ENCODE assay signal across 23 cellular contexts in genomic region chr9:35627575-35627974, GRCh38. TPM values are rescaled to one million over a fixed set of nuclear protein-coding genes. Genes with fewer than 3 reads are reported as not detected.
A peak's percentile ranks its signal among the peaks of the same experiment; 100 is the strongest.
DNase-seq lines count a peak whose midpoint lies in the region; ATAC-seq, FAIRE-seq and TF ChIP-seq lines count a peak whose summit lies in the region.
"Had no signal": no experiment of that assay in that cellular context is flagged by ENCODE, and none has a peak within 500 bp of the region (broad histone marks: within the 10 kb centered on the region; RNA-seq: fewer than 3 reads in every experiment).

No MANE protein-coding gene starts in this region.

- peak; percentile 86 for ATAC-seq in stimulated activated memory B cell treated with anti-CD40 and anti-IgM and Interleukin-4, amounts not matched to agents 10 μg/mL and 1 μg/mL and 100 μg/mL, for 72 hours
- no peak for ATAC-seq in mucosa of descending colon
- ATAC-seq in naive thymus-derived CD4-positive, alpha-beta T cell, result no peak

- H3K4me3 Mint-ChIP-seq in activated T-helper 1 cell treated with anti-CD3 and anti-CD28 coated beads, Interleukin-12 subunit alpha, Interleukin-12 subunit beta, Interleukin-2, Interleukin-4 antibody, amounts not matched to agents 30 ng/mL and 10 ng/mL and 1 ng/mL, durations not matched to agents 14 hours and 24 hours and 36 hours, result no peak overlapping the region
- peak overlapping the region; percentile 24 for H3K4me3 Mint-ChIP-seq in stimulated activated memory B cell treated with anti-CD40 and anti-IgM and Interleukin-4, amounts not matched to agents 10 μg/mL and 1 μg/mL and 100 μg/mL, for 72 hours
- H3K4me3 Mint-ChIP-seq in naive thymus-derived CD4-positive, alpha-beta T cell, result no peak overlapping the region
- H3K4me3 Mint-ChIP-seq: CD14-positive monocyte, HFFc6 had no signal

- H3K9me3 Mint-ChIP-seq in activated T-helper 1 cell treated with anti-CD3 and anti-CD28 coated beads, Interleukin-12 subunit alpha, Interleukin-12 subunit beta, Interleukin-2, Interleukin-4 antibody, amounts not matched to agents 30 ng/mL and 10 ng/mL and 1 ng/mL, durations not matched to agents 14 hours and 24 hours and 36 hours, result no peaks in the 10 kb centered on the region
- H3K9me3 Mint-ChIP-seq in stimulated activated memory B cell treated with anti-CD40 and anti-IgM and Interleukin-4, amounts not matched to agents 10 μg/mL and 1 μg/mL and 100 μg/mL, for 72 hours, result no peaks in the 10 kb centered on the region
- H3K9me3 Mint-ChIP-seq in naive thymus-derived CD4-positive, alpha-beta T cell, result no peaks in the 10 kb centered on the region
- H3K9me3 Mint-ChIP-seq: CD14-positive monocyte, HFFc6, IgD-negative memory B cell had no signal

- H3K4me3 ChIP-seq in BLaER1, result no peak overlapping the region
- no peak overlapping the region for H3K4me3 ChIP-seq in mucosa of descending colon
- no peak overlapping the region for H3K4me3 ChIP-seq in naive thymus-derived CD4-positive, alpha-beta T cell (ENCODE audit: low read length)
- H3K4me3 ChIP-seq: SJCRH30 had no signal

- H3K36me3 ChIP-seq in BLaER1, result no peaks in the 10 kb centered on the region
- H3K36me3 ChIP-seq in mucosa of descending colon (ENCODE audit: low read depth), result no peaks in the 10 kb centered on the region
- H3K36me3 ChIP-seq in naive thymus-derived CD4-positive, alpha-beta T cell (ENCODE audit: control insufficient read depth in 2 of 3, insufficient read depth in 3 of 3, low read length in 3 of 3), result no peaks in the 10 kb centered on the region
- H3K36me3 ChIP-seq: SJCRH30 had no signal

- H3K9me3 ChIP-seq in BLaER1 (no peaks in the 10 kb centered on the region), mucosa of descending colon (no peaks in the 10 kb centered on the region)
- no peaks in the 10 kb centered on the region for H3K9me3 ChIP-seq in naive thymus-derived CD4-positive, alpha-beta T cell (ENCODE audit: control insufficient read depth in 2 of 3, low read length in 3 of 3)
- H3K9me3 ChIP-seq: SJCRH30 had no signal

- POLR2A ChIA-PET in naive thymus-derived CD4-positive, alpha-beta T cell (lab: Charles Lee), result no interaction called here

- peak overlapping the region; percentile 37 for H3K4me2 ChIP-seq in BLaER1

- H3K27me3 ChIP-seq in BLaER1, result no peaks in the 10 kb centered on the region
- H3K27me3 ChIP-seq in naive thymus-derived CD4-positive, alpha-beta T cell (ENCODE audit: control insufficient read depth in 2 of 2, insufficient read depth in 2 of 2, low read length in 2 of 2), result no peaks in the 10 kb centered on the region
- H3K27me3 ChIP-seq: SJCRH30 had no signal

- H3K4me1 Mint-ChIP-seq in activated T-helper 1 cell treated with anti-CD3 and anti-CD28 coated beads, Interleukin-12 subunit alpha, Interleukin-12 subunit beta, Interleukin-2, Interleukin-4 antibody, amounts not matched to agents 30 ng/mL and 10 ng/mL and 1 ng/mL, durations not matched to agents 14 hours and 24 hours and 36 hours (ENCODE audit: low read depth), result peaks cover 12% of the 10 kb centered on the region
- H3K4me1 Mint-ChIP-seq in stimulated activated memory B cell treated with anti-CD40 and anti-IgM and Interleukin-4, amounts not matched to agents 10 μg/mL and 1 μg/mL and 100 μg/mL, for 72 hours, result peaks cover 28% of the 10 kb centered on the region
- peaks cover 2 to 12% (median 6%) of the 10 kb centered on the region in 7 donors for H3K4me1 Mint-ChIP-seq in naive thymus-derived CD4-positive, alpha-beta T cell

- H3K27me3 Mint-ChIP-seq in activated T-helper 1 cell treated with anti-CD3 and anti-CD28 coated beads, Interleukin-12 subunit alpha, Interleukin-12 subunit beta, Interleukin-2, Interleukin-4 antibody, amounts not matched to agents 30 ng/mL and 10 ng/mL and 1 ng/mL, durations not matched to agents 14 hours and 24 hours and 36 hours (ENCODE audit: insufficient read depth), result no peaks in the 10 kb centered on the region
- H3K27me3 Mint-ChIP-seq in stimulated activated memory B cell treated with anti-CD40 and anti-IgM and Interleukin-4, amounts not matched to agents 10 μg/mL and 1 μg/mL and 100 μg/mL, for 72 hours, result no peaks in the 10 kb centered on the region
- H3K27me3 Mint-ChIP-seq in naive thymus-derived CD4-positive, alpha-beta T cell, result no peaks in the 10 kb centered on the region
- H3K27me3 Mint-ChIP-seq: IgD-negative memory B cell had no signal

- no peaks in the 10 kb centered on the region for H4K20me1 ChIP-seq in BLaER1

- H3K4me1 ChIP-seq in BLaER1, result peaks cover 65% of the 10 kb centered on the region
- no peaks in the 10 kb centered on the region for H3K4me1 ChIP-seq in mucosa of descending colon (ENCODE audit: low read depth)
- H3K4me1 ChIP-seq in naive thymus-derived CD4-positive, alpha-beta T cell (ENCODE audit: control insufficient read depth in 2 of 2, insufficient read depth in 2 of 2, low read length in 2 of 2), result no peaks in the 10 kb centered on the region
- H3K4me1 ChIP-seq: SJCRH30 had no signal

- FAIRE-seq in GM12891 (lab: Jason Lieb, UNC), result peak; percentile 66
- FAIRE-seq: RCC 7860 had no signal

- CTCF ChIA-PET in naive thymus-derived CD4-positive, alpha-beta T cell (lab: Charles Lee), result interaction anchor here (4.5 kb wide), 1 partner anchor 16 kb away, joined by 17 read pairs; no protein-coding TSS in a partner anchor

- intact Hi-C loops in activated T-helper 1 cell treated with anti-CD3 and anti-CD28 coated beads, Interleukin-12 subunit alpha, Interleukin-12 subunit beta, Interleukin-2, Interleukin-4 antibody, amounts not matched to agents 30 ng/mL and 10 ng/mL and 1 ng/mL, durations not matched to agents 14 hours and 24 hours and 36 hours (cut with micrococcal nuclease), result no loop called here
- intact Hi-C loops in mucosa of descending colon (cut with DNase I, micrococcal nuclease), result no loop called here
- intact Hi-C loops in naive thymus-derived CD4-positive, alpha-beta T cell (cut with micrococcal nuclease), result no loop called here

- H3K9ac ChIP-seq in BLaER1, result peak overlapping the region; percentile 29; the same call in 1 of the 2 replicates

- H3K27ac Mint-ChIP-seq in activated T-helper 1 cell treated with anti-CD3 and anti-CD28 coated beads, Interleukin-12 subunit alpha, Interleukin-12 subunit beta, Interleukin-2, Interleukin-4 antibody, amounts not matched to agents 30 ng/mL and 10 ng/mL and 1 ng/mL, durations not matched to agents 14 hours and 24 hours and 36 hours, result peak overlapping the region; percentile 16
- H3K27ac Mint-ChIP-seq in stimulated activated memory B cell treated with anti-CD40 and anti-IgM and Interleukin-4, amounts not matched to agents 10 μg/mL and 1 μg/mL and 100 μg/mL, for 72 hours, result peak overlapping the region; percentile 69
- H3K27ac Mint-ChIP-seq in naive thymus-derived CD4-positive, alpha-beta T cell, result no peak overlapping the region
- H3K27ac Mint-ChIP-seq: CD14-positive monocyte, HFFc6, IgD-negative memory B cell had no signal

- H3K36me3 Mint-ChIP-seq in activated T-helper 1 cell treated with anti-CD3 and anti-CD28 coated beads, Interleukin-12 subunit alpha, Interleukin-12 subunit beta, Interleukin-2, Interleukin-4 antibody, amounts not matched to agents 30 ng/mL and 10 ng/mL and 1 ng/mL, durations not matched to agents 14 hours and 24 hours and 36 hours (ENCODE audit: low read depth), result no peaks in the 10 kb centered on the region
- H3K36me3 Mint-ChIP-seq in stimulated activated memory B cell treated with anti-CD40 and anti-IgM and Interleukin-4, amounts not matched to agents 10 μg/mL and 1 μg/mL and 100 μg/mL, for 72 hours, result no peaks in the 10 kb centered on the region
- H3K36me3 Mint-ChIP-seq in naive thymus-derived CD4-positive, alpha-beta T cell, result no peaks in the 10 kb centered on the region
- H3K36me3 Mint-ChIP-seq: CD14-positive monocyte, IgD-negative memory B cell had no signal

- no peak for TF ChIP-seq CTCF in mucosa of descending colon (IDR thresholded peaks at IDR 0.05)

- no peak for TF ChIP-seq POLR2A in GM12891 (IDR thresholded peaks at IDR 0.05; ENCODE audit: low read depth, low read length)

- H3K27ac ChIP-seq in BLaER1, result peak overlapping the region; percentile 53
- no peak overlapping the region for H3K27ac ChIP-seq in naive thymus-derived CD4-positive, alpha-beta T cell (ENCODE audit: low read depth, low read length)
- H3K27ac ChIP-seq: SJCRH30 had no signal

- DNase-seq in GM12891 (ENCODE audit: insufficient read length, low spot score), result no peak
- no peak for DNase-seq in activated T-helper 1 cell treated with anti-CD3 and anti-CD28 coated beads, Interleukin-12 subunit alpha, Interleukin-12 subunit beta, Interleukin-2, Interleukin-4 antibody, amounts not matched to agents 30 ng/mL and 10 ng/mL and 1 ng/mL, durations not matched to agents 14 hours and 24 hours and 36 hours (ENCODE audit: low spot score)
- DNase-seq in GM03348 (ENCODE audit: low spot score), result no peak
- DNase-seq in mucosa of descending colon, result no peak
- no peak for DNase-seq in naive thymus-derived CD4-positive, alpha-beta T cell
- DNase-seq: ACHN; DMS53; GDM1; H7; HFFc6; NCI-H1105 treated with DMSO at 0.1 percent for 48 hours; NCI-H2029 treated with DMSO at 0.1 percent for 48 hours; NCI-H226; NCI-H524; NCI-H774; NK-92 treated with Interleukin-12 subunit alpha and Interleukin-12 subunit beta, amount 100 ng/mL, for 24 hours; OCI-M1; SJCRH30 had no signal

RNA-seq across cellular contexts. Expression of gene CD72, which starts 9.4 kb away (rescaled TPM):
- polyA plus RNA-seq in GM12891 (2012; ENCODE audit: low read depth, missing spikeins), result 19.0 TPM
- total RNA-seq in activated T-helper 1 cell treated with anti-CD3 and anti-CD28 coated beads, Interleukin-12 subunit alpha, Interleukin-12 subunit beta, Interleukin-2, Interleukin-4 antibody, amounts not matched to agents 30 ng/mL and 10 ng/mL and 1 ng/mL, durations not matched to agents 14 hours and 24 hours and 36 hours, result 8.3 and 9.6 TPM in 2 replicates
- 1 to 10 TPM; 1.6 to 3.0 (median 1.6) TPM for total RNA-seq in mucosa of descending colon
- 10 to 100 TPM in 1 of 5 experiments, 1 to 10 TPM in 4; 2.7 to 12.1 (median 6.8) TPM for total RNA-seq in naive thymus-derived CD4-positive, alpha-beta T cell
- under 1 TPM; 0.40 to 0.87 TPM for polyA plus RNA-seq in naive thymus-derived CD4-positive, alpha-beta T cell
- total RNA-seq: SJCRH30 had no signal

RNA-seq across cellular contexts. Expression of gene TESK1, which starts 22.5 kb away (rescaled TPM):
- 12.7 TPM for polyA plus RNA-seq in GM12891 (2012; ENCODE audit: low read depth, missing spikeins)
- 61.5 and 62.1 TPM in 2 replicates for total RNA-seq in activated T-helper 1 cell treated with anti-CD3 and anti-CD28 coated beads, Interleukin-12 subunit alpha, Interleukin-12 subunit beta, Interleukin-2, Interleukin-4 antibody, amounts not matched to agents 30 ng/mL and 10 ng/mL and 1 ng/mL, durations not matched to agents 14 hours and 24 hours and 36 hours
- 10 to 100 TPM; 35.8 to 71.9 (median 41.8) TPM for total RNA-seq in mucosa of descending colon
- total RNA-seq in naive thymus-derived CD4-positive, alpha-beta T cell, result 10 to 100 TPM; 25.4 to 45.5 (median 39.2) TPM
- polyA plus RNA-seq in naive thymus-derived CD4-positive, alpha-beta T cell, result 1 to 10 TPM; 3.5 to 7.1 TPM

RNA-seq across cellular contexts. Expression of gene SIT1, which starts 23.2 kb away (rescaled TPM):
- 122 TPM for polyA plus RNA-seq in GM12891 (2012; ENCODE audit: low read depth, missing spikeins)
- 86.6 and 90.5 TPM in 2 replicates for total RNA-seq in activated T-helper 1 cell treated with anti-CD3 and anti-CD28 coated beads, Interleukin-12 subunit alpha, Interleukin-12 subunit beta, Interleukin-2, Interleukin-4 antibody, amounts not matched to agents 30 ng/mL and 10 ng/mL and 1 ng/mL, durations not matched to agents 14 hours and 24 hours and 36 hours
- 1 to 10 TPM; 1.2 to 3.3 (median 1.9) TPM for total RNA-seq in mucosa of descending colon
- total RNA-seq in naive thymus-derived CD4-positive, alpha-beta T cell, result 100 to 1,000 TPM in 1 of 5 experiments, 10 to 100 TPM in 4; 16.9 to 225 (median 45.6) TPM
- polyA plus RNA-seq in naive thymus-derived CD4-positive, alpha-beta T cell, result 100 to 1,000 TPM in 1 of 2 donors, 10 to 100 TPM in 1; 97.4 to 162 TPM
- total RNA-seq: HFFc6, SJCRH30 had no signal

RNA-seq across cellular contexts. Expression of gene RMRP, which starts 30.2 kb away (rescaled TPM):
- 9.2 TPM for polyA plus RNA-seq in GM12891 (2012; ENCODE audit: low read depth, missing spikeins)
- total RNA-seq in activated T-helper 1 cell treated with anti-CD3 and anti-CD28 coated beads, Interleukin-12 subunit alpha, Interleukin-12 subunit beta, Interleukin-2, Interleukin-4 antibody, amounts not matched to agents 30 ng/mL and 10 ng/mL and 1 ng/mL, durations not matched to agents 14 hours and 24 hours and 36 hours, result 5,317 and 5,787 TPM in 2 replicates
- over 10,000 TPM in 2 of 3 donors, 1,000 to 10,000 TPM in 1; 9,213 to 30,268 (median 19,463) TPM for total RNA-seq in mucosa of descending colon
- total RNA-seq in naive thymus-derived CD4-positive, alpha-beta T cell, result over 10,000 TPM in 1 of 5 experiments, 1,000 to 10,000 TPM in 4; 5,750 to 11,273 (median 9,225) TPM
- 10 to 100 TPM in 1 of 2 donors, not detected in 1; 49.2 TPM for polyA plus RNA-seq in naive thymus-derived CD4-positive, alpha-beta T cell

RNA-seq across cellular contexts. Expression of gene CCDC107, which starts 30.5 kb away (rescaled TPM):
- 14.3 TPM for polyA plus RNA-seq in GM12891 (2012; ENCODE audit: low read depth, missing spikeins)
- total RNA-seq in activated T-helper 1 cell treated with anti-CD3 and anti-CD28 coated beads, Interleukin-12 subunit alpha, Interleukin-12 subunit beta, Interleukin-2, Interleukin-4 antibody, amounts not matched to agents 30 ng/mL and 10 ng/mL and 1 ng/mL, durations not matched to agents 14 hours and 24 hours and 36 hours, result 20.6 and 24.0 TPM in 2 replicates
- total RNA-seq in mucosa of descending colon, result 10 to 100 TPM; 25.2 to 55.8 (median 35.8) TPM
- 10 to 100 TPM; 12.0 to 37.4 (median 16.4) TPM for total RNA-seq in naive thymus-derived CD4-positive, alpha-beta T cell
- 10 to 100 TPM; 49.1 to 65.7 TPM for polyA plus RNA-seq in naive thymus-derived CD4-positive, alpha-beta T cell

Comparison
In these comparisons a context has a peak if more than half of its experiments do, and no peak if none do; other contexts are left out.
1. H3K27ac Mint-ChIP-seq: peak in activated T-helper 1 cell treated with anti-CD3 and anti-CD28 coated beads, Interleukin-12 subunit alpha, Interleukin-12 subunit beta, Interleukin-2, Interleukin-4 antibody, amounts not matched to agents 30 ng/mL and 10 ng/mL and 1 ng/mL, durations not matched to agents 14 hours and 24 hours and 36 hours (single experiment) and stimulated activated memory B cell treated with anti-CD40 and anti-IgM and Interleukin-4, amounts not matched to agents 10 μg/mL and 1 μg/mL and 100 μg/mL, for 72 hours (single experiment); none in naive thymus-derived CD4-positive, alpha-beta T cell (0 of 9).
2. RNA of gene SIT1, which starts 23.2 kb away (total RNA-seq): 86.6 to 90.5 TPM in activated T-helper 1 cell treated with anti-CD3 and anti-CD28 coated beads, Interleukin-12 subunit alpha, Interleukin-12 subunit beta, Interleukin-2, Interleukin-4 antibody, amounts not matched to agents 30 ng/mL and 10 ng/mL and 1 ng/mL, durations not matched to agents 14 hours and 24 hours and 36 hours and 16.9 to 225 TPM in naive thymus-derived CD4-positive, alpha-beta T cell; 1.2 to 3.3 TPM in mucosa of descending colon; every median in the first group is over 4 times any median in the second.